In genomic region chr2:141379965-141380624, GRCh38 we compare ENCODE assay signal across 1 cellular context.
TF ChIP-seq lines count a peak whose summit lies in the region.

No MANE protein-coding gene starts in this region.

TF ChIP-seq in H1, 55 proteins besides CTCF, POLR2A, EP300 and RAD21 (continued from another document):
- TF ChIP-seq, protein P1, sequence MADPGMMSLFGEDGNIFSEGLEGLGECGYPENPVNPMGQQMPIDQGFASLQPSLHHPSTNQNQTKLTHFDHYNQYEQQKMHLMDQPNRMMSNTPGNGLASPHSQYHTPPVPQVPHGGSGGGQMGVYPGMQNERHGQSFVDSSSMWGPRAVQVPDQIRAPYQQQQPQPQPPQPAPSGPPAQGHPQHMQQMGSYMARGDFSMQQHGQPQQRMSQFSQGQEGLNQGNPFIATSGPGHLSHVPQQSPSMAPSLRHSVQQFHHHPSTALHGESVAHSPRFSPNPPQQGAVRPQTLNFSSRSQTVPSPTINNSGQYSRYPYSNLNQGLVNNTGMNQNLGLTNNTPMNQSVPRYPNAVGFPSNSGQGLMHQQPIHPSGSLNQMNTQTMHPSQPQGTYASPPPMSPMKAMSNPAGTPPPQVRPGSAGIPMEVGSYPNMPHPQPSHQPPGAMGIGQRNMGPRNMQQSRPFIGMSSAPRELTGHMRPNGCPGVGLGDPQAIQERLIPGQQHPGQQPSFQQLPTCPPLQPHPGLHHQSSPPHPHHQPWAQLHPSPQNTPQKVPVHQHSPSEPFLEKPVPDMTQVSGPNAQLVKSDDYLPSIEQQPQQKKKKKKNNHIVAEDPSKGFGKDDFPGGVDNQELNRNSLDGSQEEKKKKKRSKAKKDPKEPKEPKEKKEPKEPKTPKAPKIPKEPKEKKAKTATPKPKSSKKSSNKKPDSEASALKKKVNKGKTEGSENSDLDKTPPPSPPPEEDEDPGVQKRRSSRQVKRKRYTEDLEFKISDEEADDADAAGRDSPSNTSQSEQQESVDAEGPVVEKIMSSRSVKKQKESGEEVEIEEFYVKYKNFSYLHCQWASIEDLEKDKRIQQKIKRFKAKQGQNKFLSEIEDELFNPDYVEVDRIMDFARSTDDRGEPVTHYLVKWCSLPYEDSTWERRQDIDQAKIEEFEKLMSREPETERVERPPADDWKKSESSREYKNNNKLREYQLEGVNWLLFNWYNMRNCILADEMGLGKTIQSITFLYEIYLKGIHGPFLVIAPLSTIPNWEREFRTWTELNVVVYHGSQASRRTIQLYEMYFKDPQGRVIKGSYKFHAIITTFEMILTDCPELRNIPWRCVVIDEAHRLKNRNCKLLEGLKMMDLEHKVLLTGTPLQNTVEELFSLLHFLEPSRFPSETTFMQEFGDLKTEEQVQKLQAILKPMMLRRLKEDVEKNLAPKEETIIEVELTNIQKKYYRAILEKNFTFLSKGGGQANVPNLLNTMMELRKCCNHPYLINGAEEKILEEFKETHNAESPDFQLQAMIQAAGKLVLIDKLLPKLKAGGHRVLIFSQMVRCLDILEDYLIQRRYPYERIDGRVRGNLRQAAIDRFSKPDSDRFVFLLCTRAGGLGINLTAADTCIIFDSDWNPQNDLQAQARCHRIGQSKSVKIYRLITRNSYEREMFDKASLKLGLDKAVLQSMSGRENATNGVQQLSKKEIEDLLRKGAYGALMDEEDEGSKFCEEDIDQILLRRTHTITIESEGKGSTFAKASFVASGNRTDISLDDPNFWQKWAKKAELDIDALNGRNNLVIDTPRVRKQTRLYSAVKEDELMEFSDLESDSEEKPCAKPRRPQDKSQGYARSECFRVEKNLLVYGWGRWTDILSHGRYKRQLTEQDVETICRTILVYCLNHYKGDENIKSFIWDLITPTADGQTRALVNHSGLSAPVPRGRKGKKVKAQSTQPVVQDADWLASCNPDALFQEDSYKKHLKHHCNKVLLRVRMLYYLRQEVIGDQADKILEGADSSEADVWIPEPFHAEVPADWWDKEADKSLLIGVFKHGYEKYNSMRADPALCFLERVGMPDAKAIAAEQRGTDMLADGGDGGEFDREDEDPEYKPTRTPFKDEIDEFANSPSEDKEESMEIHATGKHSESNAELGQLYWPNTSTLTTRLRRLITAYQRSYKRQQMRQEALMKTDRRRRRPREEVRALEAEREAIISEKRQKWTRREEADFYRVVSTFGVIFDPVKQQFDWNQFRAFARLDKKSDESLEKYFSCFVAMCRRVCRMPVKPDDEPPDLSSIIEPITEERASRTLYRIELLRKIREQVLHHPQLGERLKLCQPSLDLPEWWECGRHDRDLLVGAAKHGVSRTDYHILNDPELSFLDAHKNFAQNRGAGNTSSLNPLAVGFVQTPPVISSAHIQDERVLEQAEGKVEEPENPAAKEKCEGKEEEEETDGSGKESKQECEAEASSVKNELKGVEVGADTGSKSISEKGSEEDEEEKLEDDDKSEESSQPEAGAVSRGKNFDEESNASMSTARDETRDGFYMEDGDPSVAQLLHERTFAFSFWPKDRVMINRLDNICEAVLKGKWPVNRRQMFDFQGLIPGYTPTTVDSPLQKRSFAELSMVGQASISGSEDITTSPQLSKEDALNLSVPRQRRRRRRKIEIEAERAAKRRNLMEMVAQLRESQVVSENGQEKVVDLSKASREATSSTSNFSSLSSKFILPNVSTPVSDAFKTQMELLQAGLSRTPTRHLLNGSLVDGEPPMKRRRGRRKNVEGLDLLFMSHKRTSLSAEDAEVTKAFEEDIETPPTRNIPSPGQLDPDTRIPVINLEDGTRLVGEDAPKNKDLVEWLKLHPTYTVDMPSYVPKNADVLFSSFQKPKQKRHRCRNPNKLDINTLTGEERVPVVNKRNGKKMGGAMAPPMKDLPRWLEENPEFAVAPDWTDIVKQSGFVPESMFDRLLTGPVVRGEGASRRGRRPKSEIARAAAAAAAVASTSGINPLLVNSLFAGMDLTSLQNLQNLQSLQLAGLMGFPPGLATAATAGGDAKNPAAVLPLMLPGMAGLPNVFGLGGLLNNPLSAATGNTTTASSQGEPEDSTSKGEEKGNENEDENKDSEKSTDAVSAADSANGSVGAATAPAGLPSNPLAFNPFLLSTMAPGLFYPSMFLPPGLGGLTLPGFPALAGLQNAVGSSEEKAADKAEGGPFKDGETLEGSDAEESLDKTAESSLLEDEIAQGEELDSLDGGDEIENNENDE (IDR thresholded peaks at IDR 0.05; ENCODE audit: insufficient replicate concordance, low read length): no peak
TF ChIP-seq in H1: peak in this region for 0.
